In the genomic region with DNA sequence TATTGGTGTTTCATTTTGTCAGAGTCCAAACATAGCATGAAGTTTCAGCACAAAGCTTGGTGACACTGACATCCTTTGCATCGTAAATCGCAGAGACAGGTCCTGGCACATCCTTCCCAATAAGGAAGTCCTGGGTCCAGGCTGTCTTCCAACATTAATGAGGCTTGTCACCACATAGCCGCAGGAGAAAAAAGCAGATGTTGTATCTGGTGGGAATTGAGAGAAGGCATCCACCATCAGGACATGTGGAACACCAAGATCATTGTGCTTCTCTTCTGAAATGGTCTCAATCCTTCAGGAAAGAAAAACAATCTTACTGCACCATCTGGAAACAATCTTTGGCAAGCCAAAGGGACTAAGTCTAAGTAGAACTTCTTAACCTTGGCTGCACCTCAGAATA, we compare ENCODE assay signal across 25 cellular contexts.
A peak's percentile ranks its signal among the peaks of the same experiment; 100 is the strongest.
DNase-seq lines count a peak whose midpoint lies in the region; ATAC-seq and TF ChIP-seq lines count a peak whose summit lies in the region.
"Had no signal": no experiment of that assay in that cellular context is flagged by ENCODE, and none has a peak within 500 bp of the region (broad histone marks: within the 10 kb centered on the region; RNA-seq: fewer than 3 reads in every experiment).

No MANE protein-coding gene starts in this region.

- H3K27ac ChIP-seq in left ventricle myocardium inferior (replicated peaks) (peak overlapping the region; percentile 8), right cardiac atrium (ENCODE audit: low read length) (no peak overlapping the region), VCaP (peak overlapping the region; percentile 25; the same call in 1 of the 2 replicates), aorta (ENCODE audit: low read depth in 1 of 2, low read length in 2 of 2) (no peak overlapping the region)
- H3K27ac ChIP-seq: parathyroid adenoma, right lobe of liver, suprapubic skin had no signal

- H3K9me3 Mint-ChIP-seq in mesothelial cell of epicardium = peaks cover 41% of the 10 kb centered on the region

- H3K27ac Mint-ChIP-seq in mesothelial cell of epicardium = peak overlapping the region; percentile 5
- H3K27ac Mint-ChIP-seq: activated naive CD8-positive, alpha-beta T cell treated with anti-CD3 and anti-CD28 coated beads, Interleukin-2, amount 50 U/mL, for 24 hours; B cell; CD8-positive, alpha-beta memory T cell; stimulated activated naive B cell treated with anti-CD40 and anti-IgM and Interleukin-4, amounts not matched to agents 10 μg/mL and 1 μg/mL and 100 μg/mL, for 72 hours had no signal

- H3K27me3 ChIP-seq in left ventricle myocardium inferior (ENCODE audit: low read depth) (no peaks in the 10 kb centered on the region), right cardiac atrium (ENCODE audit: control insufficient read depth, insufficient read depth) (no peaks in the 10 kb centered on the region), aorta (ENCODE audit: control insufficient read depth in 1 of 2, insufficient read depth in 2 of 2, low read length in 1 of 2) (no peaks in the 10 kb centered on the region)
- H3K27me3 ChIP-seq: dorsolateral prefrontal cortex, right lobe of liver, suprapubic skin had no signal

- H3K4me3 Mint-ChIP-seq in mesothelial cell of epicardium = no peak overlapping the region
- H3K4me3 Mint-ChIP-seq: activated naive CD8-positive, alpha-beta T cell treated with anti-CD3 and anti-CD28 coated beads, Interleukin-2, amount 50 U/mL, for 24 hours; B cell; brain; CD8-positive, alpha-beta memory T cell; neural crest cell; stimulated activated naive B cell treated with anti-CD40 and anti-IgM and Interleukin-4, amounts not matched to agents 10 μg/mL and 1 μg/mL and 100 μg/mL, for 72 hours had no signal

- peaks cover 11% of the 10 kb centered on the region for H3K9me3 ChIP-seq in left ventricle myocardium inferior (replicated peaks)
- no peaks in the 10 kb centered on the region for H3K9me3 ChIP-seq in right cardiac atrium (ENCODE audit: control insufficient read depth, low read length)
- H3K9me3 ChIP-seq in aorta (ENCODE audit: control insufficient read depth, low read length) = no peaks in the 10 kb centered on the region
- H3K9me3 ChIP-seq: right lobe of liver, suprapubic skin had no signal

- H3K36me3 Mint-ChIP-seq in mesothelial cell of epicardium = peaks cover 4% of the 10 kb centered on the region
- H3K36me3 Mint-ChIP-seq: brain; CD8-positive, alpha-beta memory T cell; stimulated activated naive B cell treated with anti-CD40 and anti-IgM and Interleukin-4, amounts not matched to agents 10 μg/mL and 1 μg/mL and 100 μg/mL, for 72 hours had no signal

- intact Hi-C loops in left ventricle myocardium inferior (cut with micrococcal nuclease) (no loop called here), right cardiac atrium (cut with DNase I) (no loop called here), aorta (cut with DNase I) (no loop called here)

- H3K4me1 Mint-ChIP-seq in mesothelial cell of epicardium = peaks cover 41% of the 10 kb centered on the region
- H3K4me1 Mint-ChIP-seq: activated naive CD8-positive, alpha-beta T cell treated with anti-CD3 and anti-CD28 coated beads, Interleukin-2, amount 50 U/mL, for 24 hours; B cell; CD8-positive, alpha-beta memory T cell; stimulated activated naive B cell treated with anti-CD40 and anti-IgM and Interleukin-4, amounts not matched to agents 10 μg/mL and 1 μg/mL and 100 μg/mL, for 72 hours had no signal

- TF ChIP-seq CTCF in left ventricle myocardium inferior (IDR thresholded peaks at IDR 0.05; ENCODE audit: borderline replicate concordance) (no peak), VCaP (conservative IDR thresholded peaks at IDR 0.05) (no peak), mesothelial cell of epicardium (IDR thresholded peaks at IDR 0.05; ENCODE audit: unreplicated experiment) (no peak)

- no peaks in the 10 kb centered on the region for H3K27me3 Mint-ChIP-seq in mesothelial cell of epicardium (ENCODE audit: low read depth)
- H3K27me3 Mint-ChIP-seq: activated naive CD8-positive, alpha-beta T cell treated with anti-CD3 and anti-CD28 coated beads, Interleukin-2, amount 50 U/mL, for 24 hours; B cell; brain; CD8-positive, alpha-beta memory T cell; stimulated activated naive B cell treated with anti-CD40 and anti-IgM and Interleukin-4, amounts not matched to agents 10 μg/mL and 1 μg/mL and 100 μg/mL, for 72 hours had no signal

- H3K36me3 ChIP-seq in left ventricle myocardium inferior (no peaks in the 10 kb centered on the region), aorta (ENCODE audit: control insufficient read depth in 1 of 2, insufficient read depth in 2 of 2, low read length in 1 of 2) (no peaks in the 10 kb centered on the region)
- H3K36me3 ChIP-seq: right lobe of liver, suprapubic skin had no signal

- no peak for ATAC-seq in right cardiac atrium
- ATAC-seq in HG02798 (IDR thresholded peaks at IDR 0.05; ENCODE audit: poor library complexity, unreplicated experiment) = no peak
- no peak for ATAC-seq in aorta (ENCODE audit: low FRiP score)
- no peak for ATAC-seq in HG02840 (IDR thresholded peaks at IDR 0.05; ENCODE audit: low FRiP score, unreplicated experiment)
- ATAC-seq: activated naive CD8-positive, alpha-beta T cell treated with anti-CD3 and anti-CD28 coated beads, Interleukin-2, amount 50 U/mL, for 24 hours; right lobe of liver; stimulated activated naive B cell treated with anti-CD40 and anti-IgM and Interleukin-4, amounts not matched to agents 10 μg/mL and 1 μg/mL and 100 μg/mL, for 72 hours had no signal

- H3K4me1 ChIP-seq in left ventricle myocardium inferior (no peaks in the 10 kb centered on the region), right cardiac atrium (ENCODE audit: control insufficient read depth, insufficient read depth, low read length) (no peaks in the 10 kb centered on the region), aorta (ENCODE audit: control insufficient read depth in 1 of 2, insufficient read depth in 2 of 2, low read length in 2 of 2) (no peaks in the 10 kb centered on the region)
- H3K4me1 ChIP-seq: parathyroid adenoma, right lobe of liver had no signal

- WGBS in right cardiac atrium = 29% methylated on average over 3 of the region's 3 CpGs
- 27 to 31% methylated on average over 3 of the region's 3 CpGs for WGBS in aorta, 2 donors

- no peak for DNase-seq in left ventricle myocardium inferior
- no peak for DNase-seq in right cardiac atrium
- no peak for DNase-seq in mesothelial cell of epicardium (ENCODE audit: low spot score in 2 of 2, unreplicated experiment in 2 of 2)
- DNase-seq in SHP77 (lab: John Stamatoyannopoulos, UW) = no peak
- no peak for DNase-seq in aorta
- DNase-seq: activated CD4-positive, alpha-beta T cell treated with anti-CD3 and anti-CD28 coated beads for 48 hours; activated naive CD8-positive, alpha-beta T cell treated with anti-CD3 and anti-CD28 coated beads, Interleukin-2, amount 50 U/mL, for 24 hours; activated T-cell treated with anti-CD3 and anti-CD28 coated beads, Interleukin-2, amount 50 U/mL, for 1 hour; CD8-positive, alpha-beta memory T cell; DMS 273 treated with DMSO at 0.1 percent for 48 hours; dorsolateral prefrontal cortex; head of caudate nucleus; NCI-H2081 treated with DMSO at 0.1 percent for 48 hours; NCI-H226; right lobe of liver; stimulated activated naive B cell treated with anti-CD40 and anti-IgM and Interleukin-4, amounts not matched to agents 10 μg/mL and 1 μg/mL and 100 μg/mL, for 72 hours; T-helper 2 cell had no signal

- H3K4me3 ChIP-seq in left ventricle myocardium inferior = no peak overlapping the region
- no peak overlapping the region for H3K4me3 ChIP-seq in right cardiac atrium (ENCODE audit: low read length)
- H3K4me3 ChIP-seq in aorta (ENCODE audit: low read length in 2 of 2) = no peak overlapping the region
- H3K4me3 ChIP-seq: dorsolateral prefrontal cortex, right lobe of liver, suprapubic skin had no signal

Comparison
In these comparisons a context has a peak if more than half of its experiments do, and no peak if none do; other contexts are left out.
1. H3K27ac ChIP-seq: peak in left ventricle myocardium inferior (single experiment) and VCaP (single experiment); none in right cardiac atrium (single experiment) and aorta (0 of 2).